In the genomic region with DNA sequence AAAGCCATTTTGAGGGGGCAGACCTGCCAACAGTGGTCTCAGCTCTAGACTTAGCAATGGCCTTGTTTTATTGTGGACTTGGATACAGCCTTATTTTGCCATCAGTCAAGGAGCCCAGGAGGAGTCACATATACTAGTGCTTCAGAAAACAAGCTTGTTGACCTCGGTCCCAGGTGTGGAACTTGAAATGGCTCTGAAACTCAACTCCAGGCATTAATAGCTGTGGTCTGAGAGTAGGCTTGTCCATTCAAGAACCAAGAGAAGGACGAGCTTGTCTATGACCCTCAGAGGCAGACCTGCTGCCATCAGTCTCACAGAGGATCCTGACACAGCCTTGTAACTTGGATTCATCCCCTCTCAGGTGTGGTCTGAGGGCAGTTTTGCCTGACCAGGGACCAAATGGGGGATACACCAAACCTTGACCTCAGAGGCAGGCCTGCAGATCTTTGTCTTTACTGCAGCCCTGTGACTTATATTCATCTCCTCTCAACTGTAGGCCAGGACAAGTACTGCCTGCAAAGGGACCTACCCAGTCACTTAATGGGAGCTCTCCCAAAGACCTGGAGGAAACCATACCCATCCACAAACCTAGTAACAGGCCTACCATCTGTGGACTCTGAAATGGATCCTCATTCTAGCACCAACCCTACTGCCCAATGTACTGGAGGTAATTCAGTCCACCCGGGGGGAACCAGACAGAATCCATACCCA, we compare ENCODE assay signal across 38 cellular contexts. TPM values are rescaled to one million over a fixed set of nuclear protein-coding genes. Genes with fewer than 3 reads are reported as not detected.
"Had no signal": no experiment of that assay in that cellular context is flagged by ENCODE, and none has a peak within 500 bp of the region (broad histone marks: within the 10 kb centered on the region; RNA-seq: fewer than 3 reads in every experiment).

No MANE protein-coding gene starts in this region.

- ATAC-seq: Panc1, Right ventricle myocardium inferior, SK-N-SH treated with all-trans-retinoic acid at 6 μM for 48 hours had no signal

- H3K9ac ChIP-seq: KMS-11 had no signal

- H3K27me3 ChIP-seq: SJCRH30 had no signal

- H3K36me3 ChIP-seq: SJCRH30 had no signal

- H3K4me3 ChIP-seq: PC-9, SJCRH30, SK-N-MC had no signal

- H2AFZ ChIP-seq: PC-9 had no signal

- H3K27ac ChIP-seq: KMS-11, PC-9, RWPE1, SJCRH30, SK-N-MC had no signal

- H3K9me3 ChIP-seq: SJCRH30 had no signal

- FAIRE-seq: RCC 7860 had no signal

- DNase-seq: Karpas-422, NCI-H1048, NCI-H1092 treated with DMSO at 0.1 percent for 48 hours, NCI-H1105 treated with DMSO at 0.1 percent for 48 hours, NCI-H1417, NCI-H1436, NCI-H146, NCI-H1694, NCI-H187, NCI-H1930, NCI-H2029 treated with DMSO at 0.1 percent for 48 hours, NCI-H2081 treated with DMSO at 0.1 percent for 48 hours, NCI-H2107, NCI-H2171, NCI-H226, NCI-H446 treated with DMSO at 0.1 percent for 48 hours, NCI-H510A, NCI-H524, NCI-H526, NCI-H69, NCI-H748 treated with DMSO at 0.1 percent for 48 hours, NCI-H82, PC-9, SHP77, SIG-M5, SJCRH30 had no signal

- H3K4me1 ChIP-seq: SJCRH30 had no signal

- H3K4me2 ChIP-seq: KMS-11, PC-9 had no signal

RNA-seq across cellular contexts. Expression of a gene that starts 33.1 kb away (rescaled TPM):
- total RNA-seq: LHCN-M2, MCF 10A, OCI-LY7, PC-9, Right ventricle myocardium inferior, RPMI7951, SJCRH30, SK-MEL-5 had no signal

RNA-seq across cellular contexts. Expression of a gene that starts 49.1 kb away (rescaled TPM):
- total RNA-seq: LHCN-M2, MCF 10A, OCI-LY7, PC-9, Right ventricle myocardium inferior, RPMI7951, SJCRH30, SK-MEL-5 had no signal

RNA-seq across cellular contexts. Expression of a gene that starts 49.3 kb away (rescaled TPM):
- total RNA-seq: LHCN-M2, MCF 10A, OCI-LY7, PC-9, Right ventricle myocardium inferior, RPMI7951, SJCRH30, SK-MEL-5 had no signal

RNA-seq across cellular contexts. Expression of a gene that starts 58.6 kb away (rescaled TPM):
- total RNA-seq: LHCN-M2, MCF 10A, OCI-LY7, PC-9, Right ventricle myocardium inferior, RPMI7951, SJCRH30, SK-MEL-5 had no signal

RNA-seq across cellular contexts. Expression of a gene that starts 59.5 kb away (rescaled TPM):
- total RNA-seq: LHCN-M2, MCF 10A, OCI-LY7, PC-9, Right ventricle myocardium inferior, RPMI7951, SJCRH30, SK-MEL-5 had no signal
